10 cellular contexts compared by ENCODE assay signal in genomic region chrX:52923781-52924241, GRCh38. TPM values are rescaled to one million over a fixed set of nuclear protein-coding genes. Genes with fewer than 3 reads are reported as not detected.
A peak's percentile ranks its signal among the peaks of the same experiment; 100 is the strongest.
DNase-seq lines count a peak whose midpoint lies in the region; ATAC-seq, FAIRE-seq and TF ChIP-seq lines count a peak whose summit lies in the region.
"Had no signal": no experiment of that assay in that cellular context is flagged by ENCODE, and none has a peak within 500 bp of the region (broad histone marks: within the 10 kb centered on the region; RNA-seq: fewer than 3 reads in every experiment).

No MANE protein-coding gene starts in this region.

- H3K4me2 ChIP-seq in K562 (ENCODE audit: insufficient read depth, low read length) (no peak overlapping the region), osteoblast (ENCODE audit: insufficient read depth, low read length) (peak overlapping the region; percentile 31)

- ATAC-seq in GM19324 (IDR thresholded peaks at IDR 0.05; ENCODE audit: low FRiP score, unreplicated experiment) (peak; percentile 25), HG03442 (IDR thresholded peaks at IDR 0.05; ENCODE audit: unreplicated experiment) (peak; percentile 50), K562 (no peak)
- ATAC-seq: CD8-positive, alpha-beta T cell had no signal

- in situ Hi-C loops in K562 (cut with MboI): no loop called here

- H3K79me2 ChIP-seq in K562 (ENCODE audit: control insufficient read depth, insufficient read depth, low read length) (no peaks in the 10 kb centered on the region), osteoblast (ENCODE audit: insufficient read depth, low read length) (no peaks in the 10 kb centered on the region)

- BruUV-seq in K562 (replicated peaks; lab: Mats Ljungman, UMichigan): no TSS peak

- H4K20me1 ChIP-seq in K562 (replicated peaks; ENCODE audit: control insufficient read depth, insufficient read depth, low read length) (no peaks in the 10 kb centered on the region), osteoblast (ENCODE audit: insufficient read depth, low read length) (no peaks in the 10 kb centered on the region)

- H3K27me3 ChIP-seq in K562 (ENCODE audit: control insufficient read depth in 2 of 2, insufficient read depth in 2 of 2, low read length in 2 of 2): no peaks in the 10 kb centered on the region
- H3K27me3 ChIP-seq in osteoblast (ENCODE audit: insufficient read depth, low read length): no peaks in the 10 kb centered on the region

- WGBS in K562 (ENCODE audit: insufficient coverage, low coverage, missing lambda C conversion rate): 22% methylated on average over 4 of the region's 4 CpGs

- H3K9me3 ChIP-seq in K562 (replicated peaks; ENCODE audit: control insufficient read depth, insufficient read depth, low read depth, low read length) (no peaks in the 10 kb centered on the region), osteoblast (ENCODE audit: low read depth, low read length) (no peaks in the 10 kb centered on the region)

- H3K4me3 ChIP-seq in K562: no peak overlapping the region
- no peak overlapping the region for H3K4me3 ChIP-seq in osteoblast (ENCODE audit: insufficient read depth, low read length)

- intact Hi-C loops in K562 (cut with micrococcal nuclease): no loop called here

- no peak for TF ChIP-seq POLR2A in K562 (conservative IDR thresholded peaks at IDR 0.05)

- CTCF ChIA-PET in K562 (lab: Yijun Ruan, JAX; ENCODE audit: low intra/inter-chr PET ratio): no interaction called here

- H2AFZ ChIP-seq in K562 (ENCODE audit: low read depth, low read length) (no peak overlapping the region), osteoblast (ENCODE audit: low read length) (no peak overlapping the region)

- H3K36me3 ChIP-seq in K562 (ENCODE audit: control insufficient read depth, insufficient read depth, low read length): no peaks in the 10 kb centered on the region
- H3K36me3 ChIP-seq in osteoblast (ENCODE audit: insufficient read depth, low read length): no peaks in the 10 kb centered on the region

- TF ChIP-seq EP300 in K562 (IDR thresholded peaks at IDR 0.05; ENCODE audit: low read length): no peak

- POLR2A ChIA-PET in K562 (lab: Yijun Ruan, JAX): interaction anchor here (0.6 kb wide), 1 partner anchor 11 kb away, joined by 5 read pairs; no protein-coding TSS in a partner anchor

- no peak overlapping the region for H3K9ac ChIP-seq in K562 (ENCODE audit: insufficient read depth in 1 of 2, low read depth in 2 of 2, low read length in 2 of 2)

- H3K4me1 ChIP-seq in K562 (replicated peaks in 1 of 2; ENCODE audit: control insufficient read depth in 2 of 2, insufficient read depth in 2 of 2, low read length in 2 of 2): peaks cover 0 to 19% of the 10 kb centered on the region in 2 experiments; a peak in 2 of 5 replicates
- peaks cover 11% of the 10 kb centered on the region for H3K4me1 ChIP-seq in osteoblast (ENCODE audit: insufficient read depth, low read length)

- TF ChIP-seq CTCF in K562 (IDR thresholded peaks at IDR 0.05 in 2 of 3, conservative IDR thresholded peaks at IDR 0.05 in 1 of 3; ENCODE audit: insufficient read depth in 2 of 3, low read depth in 1 of 3, low read length in 3 of 3) (no peak), osteoblast (IDR thresholded peaks at IDR 0.05; ENCODE audit: extremely low read depth, low read depth, low read length) (no peak)

- DNase-seq in A172 (ENCODE audit: low spot score) (peak; percentile 68), K562 (ENCODE audit: extremely low read depth in 1 of 4, low spot score in 3 of 4) (no peak), osteoblast (ENCODE audit: insufficient read length, low spot score, missing footprints) (peak; percentile 44), NCI-H82 treated with DMSO at 0.1 percent for 48 hours (lab: John Stamatoyannopoulos, UW; ENCODE audit: unreplicated experiment) (no peak), NCI-H345 (lab: John Stamatoyannopoulos, UW) (no peak), HUDEP-2 (lab: John Stamatoyannopoulos, UW; ENCODE audit: unreplicated experiment in 76 of 76) (no peak)

- no peak for FAIRE-seq in K562 (lab: Jason Lieb, UNC)

- no peaks in the 10 kb centered on the region for H3K9me1 ChIP-seq in K562 (ENCODE audit: control insufficient read depth, insufficient read depth, low read length)

- TF ChIP-seq RAD21 in K562 (CRISPR knock-in tag; conservative IDR thresholded peaks at IDR 0.05 in 1 of 2, IDR thresholded peaks at IDR 0.05 in 1 of 2): no peak

- H3K27ac ChIP-seq in K562 (ENCODE audit: extremely low read depth, low read depth, low read length) (no peak overlapping the region), osteoblast (ENCODE audit: low read depth, low read length) (peak overlapping the region; percentile 17)

TF ChIP-seq in K562, 482 proteins besides CTCF, POLR2A, EP300 and RAD21 (continues in another document):
- TF ChIP-seq NFYB (IDR thresholded peaks at IDR 0.05; ENCODE audit: extremely low read depth, insufficient read length) (no peak), MEF2A (IDR thresholded peaks at IDR 0.05; ENCODE audit: control insufficient read depth, low read depth, low read length) (peak; percentile 16; the same call in 1 of the 2 replicates), C11orf30 (IDR thresholded peaks at IDR 0.05; ENCODE audit: low read depth) (0 out of 2 replicates have a peak, but pooled peaks have one; percentile 13), STAT5B (CRISPR knock-in tag; IDR thresholded peaks at IDR 0.05) (no peak), BRF1 (IDR thresholded peaks at IDR 0.05; ENCODE audit: borderline replicate concordance, extremely low read depth, insufficient read length) (no peak), SIRT6 (IDR thresholded peaks at IDR 0.05; ENCODE audit: low read depth, low read length) (no peak), ERF (CRISPR knock-in tag; IDR thresholded peaks at IDR 0.05) (no peak)

RNA-seq across cellular contexts. Expression of gene FAM156B, which starts 26.7 kb away (rescaled TPM):
- total RNA-seq in A172 (2014; rRNA removed; shearing (Covaris generic)): 6.2 and 19.3 TPM in 2 replicates
- total RNA-seq in K562 (2011; cell fraction: chromatin; rRNA removed; ENCODE audit: low replicate concordance): 30.5 and 55.9 TPM in 2 replicates
- 38.8 and 44.7 TPM in 2 replicates for total RNA-seq in K562 (2011; cell fraction: nucleolus; rRNA removed)
- 32.0 and 37.1 TPM in 2 replicates for total RNA-seq in K562 (2011; cell fraction: nucleoplasm; rRNA removed)
- 16.7 and 22.9 TPM in 2 replicates for total RNA-seq in K562 (2014; rRNA removed)
- 1.5 and 5.4 TPM in 2 replicates for total RNA-seq in K562 (2014; rRNA removed; fragmentation: Illumina TruSeq; extraction: Trizol)
- 8.6 and 12.3 TPM in 2 replicates for total RNA-seq in K562 (2015; rRNA removed; fragmentation: Illumina TruSeq; extraction: Trizol)
- 7.1 and 14.2 TPM in 2 replicates for total RNA-seq in K562 (2021)
- polyA plus RNA-seq in K562 (2011; rRNA removed): 19.4 and 20.6 TPM in 2 replicates
- polyA plus RNA-seq in K562 (2011; cell fraction: cytosol; rRNA removed): 34.9 and 40.7 TPM in 2 replicates
- polyA plus RNA-seq in K562 (2011; cell fraction: nucleus; rRNA removed): 109 and 172 TPM in 2 replicates
- 11.3 and 12.0 TPM in 2 replicates for polyA plus RNA-seq in K562 (2012)
- 18.3 and 21.2 TPM in 2 replicates for polyA plus RNA-seq in K562 (2014; fragmentation: Illumina TruSeq; extraction: Trizol)
- polyA plus RNA-seq in K562 (2014; fragmentation: Nextera tagmentation; extraction: Ambion mirVana): under 1 TPM; 0.24 to 0.45 TPM
- polyA plus RNA-seq in K562 (2014; rRNA removed): 30.8 and 32.2 TPM in 2 replicates
- 8.5 and 14.4 TPM in 2 replicates for polyA minus RNA-seq in K562 (2011; rRNA and poly(A)+ RNA removed)
- 4.7 and 5.7 TPM in 2 replicates for polyA minus RNA-seq in K562 (2011; cell fraction: cytosol; rRNA and poly(A)+ RNA removed)
- polyA minus RNA-seq in K562 (2011; cell fraction: nucleus; rRNA and poly(A)+ RNA removed): 10.8 and 11.6 TPM in 2 replicates
- 14.4 and 17.0 TPM in 2 replicates for total RNA-seq in osteoblast

RNA-seq across cellular contexts. Expression of gene FAM156A, which starts 34.5 kb away (rescaled TPM):
- 18.9 and 23.0 TPM in 2 replicates for total RNA-seq in A172 (2014; rRNA removed; shearing (Covaris generic))
- 56.1 and 59.3 TPM in 2 replicates for total RNA-seq in K562 (2011; cell fraction: chromatin; rRNA removed; ENCODE audit: low replicate concordance)
- total RNA-seq in K562 (2011; cell fraction: nucleolus; rRNA removed): 16.8 and 19.7 TPM in 2 replicates
- total RNA-seq in K562 (2011; cell fraction: nucleoplasm; rRNA removed): 34.2 and 51.3 TPM in 2 replicates
- total RNA-seq in K562 (2014; rRNA removed): 8.2 and 8.6 TPM in 2 replicates
- total RNA-seq in K562 (2014; rRNA removed; fragmentation: Illumina TruSeq; extraction: Trizol): 7.2 and 9.0 TPM in 2 replicates
- 6.6 and 8.8 TPM in 2 replicates for total RNA-seq in K562 (2015; rRNA removed; fragmentation: Illumina TruSeq; extraction: Trizol)
- 14.5 and 14.8 TPM in 2 replicates for total RNA-seq in K562 (2021)
- polyA plus RNA-seq in K562 (2011; rRNA removed): 20.3 and 20.6 TPM in 2 replicates
- 18.9 and 20.6 TPM in 2 replicates for polyA plus RNA-seq in K562 (2011; cell fraction: cytosol; rRNA removed)
- 92.9 and 126 TPM in 2 replicates for polyA plus RNA-seq in K562 (2011; cell fraction: nucleus; rRNA removed)
- polyA plus RNA-seq in K562 (2012): 19.4 and 25.5 TPM in 2 replicates
- polyA plus RNA-seq in K562 (2014; fragmentation: Illumina TruSeq; extraction: Trizol): 13.2 and 13.4 TPM in 2 replicates
- polyA plus RNA-seq in K562 (2014; fragmentation: Nextera tagmentation; extraction: Ambion mirVana): 1 to 10 TPM; 1.9 to 2.9 TPM
- 16.7 and 20.3 TPM in 2 replicates for polyA plus RNA-seq in K562 (2014; rRNA removed)
- polyA minus RNA-seq in K562 (2011; rRNA and poly(A)+ RNA removed): 5.1 and 6.9 TPM in 2 replicates
- polyA minus RNA-seq in K562 (2011; cell fraction: cytosol; rRNA and poly(A)+ RNA removed): 2.9 and 6.2 TPM in 2 replicates
- polyA minus RNA-seq in K562 (2011; cell fraction: nucleus; rRNA and poly(A)+ RNA removed): 10.5 and 12.1 TPM in 2 replicates
- 11.8 and 16.6 TPM in 2 replicates for total RNA-seq in osteoblast

RNA-seq across cellular contexts. Expression of gene XAGE3, which starts 55.9 kb away (rescaled TPM):
- not detected in 2 replicates for total RNA-seq in A172 (2014; rRNA removed; shearing (Covaris generic))
- total RNA-seq in K562 (2011; cell fraction: chromatin; rRNA removed; ENCODE audit: low replicate concordance): not detected in 2 replicates
- total RNA-seq in K562 (2011; cell fraction: nucleolus; rRNA removed): not detected in 2 replicates
- total RNA-seq in K562 (2011; cell fraction: nucleoplasm; rRNA removed): not detected in 2 replicates
- not detected in 2 replicates for total RNA-seq in K562 (2014; rRNA removed)
- total RNA-seq in K562 (2014; rRNA removed; fragmentation: Illumina TruSeq; extraction: Trizol): not detected in 2 replicates
- total RNA-seq in K562 (2015; rRNA removed; fragmentation: Illumina TruSeq; extraction: Trizol): not detected in 2 replicates
- total RNA-seq in K562 (2021): not detected in 2 replicates
- not detected in 2 replicates for polyA plus RNA-seq in K562 (2011; rRNA removed)
- not detected in 2 replicates for polyA plus RNA-seq in K562 (2011; cell fraction: cytosol; rRNA removed)
- polyA plus RNA-seq in K562 (2011; cell fraction: nucleus; rRNA removed): not detected in 2 replicates
- 0.39 TPM in 1 of 2 replicates, not detected in the other for polyA plus RNA-seq in K562 (2012)
- not detected in 2 replicates for polyA plus RNA-seq in K562 (2014; fragmentation: Illumina TruSeq; extraction: Trizol)
- polyA plus RNA-seq in K562 (2014; fragmentation: Nextera tagmentation; extraction: Ambion mirVana): under 1 TPM; 0.15 to 0.21 TPM
- not detected in 2 replicates for polyA plus RNA-seq in K562 (2014; rRNA removed)
- polyA minus RNA-seq in K562 (2011; rRNA and poly(A)+ RNA removed): not detected in 2 replicates
- polyA minus RNA-seq in K562 (2011; cell fraction: cytosol; rRNA and poly(A)+ RNA removed): not detected in 2 replicates
- polyA minus RNA-seq in K562 (2011; cell fraction: nucleus; rRNA and poly(A)+ RNA removed): not detected in 2 replicates
- not detected in 2 replicates for total RNA-seq in osteoblast
- total RNA-seq: CD8-positive, alpha-beta T cell; pulmonary artery endothelial cell had no signal

Comparison
In these comparisons a context has a peak if more than half of its experiments do, and no peak if none do; other contexts are left out.
1. DNase-seq: peak in A172 (single experiment) and osteoblast (single experiment); none in K562 (0 of 4), NCI-H82 treated with DMSO at 0.1 percent for 48 hours (single experiment), NCI-H345 (single experiment) and HUDEP-2 (0 of 76).